ENCODE assay signal across 8 cellular contexts in the genomic region with DNA sequence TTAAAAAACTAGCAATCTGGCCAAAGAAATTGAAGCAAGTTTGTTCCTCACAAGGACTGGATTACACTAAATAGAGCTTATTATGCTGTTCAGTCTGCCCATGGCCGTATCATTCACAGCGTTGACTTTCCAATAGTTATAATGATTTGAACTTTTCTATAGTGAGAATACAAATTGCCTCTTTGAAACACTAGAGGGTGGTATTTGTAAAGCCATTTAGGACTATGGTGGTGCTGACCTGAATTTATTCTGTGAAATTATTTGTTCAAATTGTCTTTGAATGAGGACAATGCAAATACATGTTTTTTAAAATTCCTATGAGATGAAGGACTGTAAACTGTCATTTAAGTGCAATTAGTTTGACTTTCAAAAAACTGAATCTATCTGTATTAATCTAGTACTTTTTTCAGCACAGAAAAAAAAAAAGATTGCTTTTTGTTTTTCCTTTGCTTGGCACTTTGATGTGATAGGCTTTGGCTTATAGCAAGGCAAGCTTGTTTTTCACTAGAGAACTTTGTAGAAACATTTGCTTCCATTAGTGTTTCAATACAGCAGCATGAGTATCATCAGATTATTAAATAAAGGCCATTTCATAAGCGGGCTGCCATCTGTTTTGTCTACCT.
DNase-seq lines count a peak whose midpoint lies in the region; ATAC-seq, FAIRE-seq and TF ChIP-seq lines count a peak whose summit lies in the region.

No MANE protein-coding gene starts in this region.

- DNase-seq in NCI-H526 (lab: John Stamatoyannopoulos, UW) (peak; percentile 36 to 80), dorsolateral prefrontal cortex (no peak), renal cortical epithelial cell (ENCODE audit: low read depth) (peak; percentile 42), GM12892 (ENCODE audit: insufficient read length) (no peak), T-helper 17 cell (no peak), MV-4-11 (lab: John Stamatoyannopoulos, UW) (no peak)

- no peak overlapping the region for H3K27ac Mint-ChIP-seq in T-helper 17 cell

- no peaks in the 10 kb centered on the region for H3K9me3 ChIP-seq in T-helper 17 cell (ENCODE audit: control insufficient read depth, low read length, poor library complexity, severe bottlenecking)

- no peaks in the 10 kb centered on the region for H3K27me3 Mint-ChIP-seq in T-helper 17 cell

- no peak for FAIRE-seq in GM12892 (lab: Jason Lieb, UNC)

- H3K27me3 ChIP-seq in dorsolateral prefrontal cortex, result no peaks in the 10 kb centered on the region

- intact Hi-C loops in dorsolateral prefrontal cortex (cut with DNase I), result loop anchor here (5.0 to 10.0 kb wide), 2 partner anchors 632 to 699 kb away; no protein-coding TSS in a partner anchor

- peak overlapping the region in 1 of 59 donors; percentile 22 for H3K4me3 ChIP-seq in dorsolateral prefrontal cortex

- no peaks in the 10 kb centered on the region for H3K36me3 Mint-ChIP-seq in T-helper 17 cell (ENCODE audit: low read depth)

- ATAC-seq in HG02884 (IDR thresholded peaks at IDR 0.05; ENCODE audit: unreplicated experiment) (peak; percentile 52), T-helper 17 cell (no peak)

- no peak overlapping the region for H3K4me3 Mint-ChIP-seq in T-helper 17 cell

- no peak overlapping the region for H3K27ac ChIP-seq in dorsolateral prefrontal cortex

- TF ChIP-seq POLR2A in GM12892 (IDR thresholded peaks at IDR 0.05; ENCODE audit: low read depth, low read length), result no peak

- peak; percentile 42; the same call in 1 of the 3 replicates for TF ChIP-seq CTCF in GM12872 (IDR thresholded peaks at IDR 0.05; ENCODE audit: insufficient read depth, low read depth, low read length)
- peak; percentile 49 to 90 (median 73) for TF ChIP-seq CTCF in dorsolateral prefrontal cortex (IDR thresholded peaks at IDR 0.05 in 54 of 56, conservative IDR thresholded peaks at IDR 0.05 in 2 of 56; ENCODE audit: low read depth in 1 of 56, partially characterized antibody in 56 of 56)

- H3K4me1 Mint-ChIP-seq in T-helper 17 cell, result no peaks in the 10 kb centered on the region

Comparison
In these comparisons a context has a peak if more than half of its experiments do, and no peak if none do; other contexts are left out.
1. DNase-seq: peak in NCI-H526 (2 of 2) and renal cortical epithelial cell (single experiment); none in dorsolateral prefrontal cortex (0 of 10), GM12892 (single experiment), T-helper 17 cell (0 of 3) and MV-4-11 (single experiment).